Comparison of ENCODE assay signal across 14 cellular contexts in genomic region chr11:130278151-130278550, GRCh38. TPM values are rescaled to one million over a fixed set of nuclear protein-coding genes. Genes with fewer than 3 reads are reported as not detected.
DNase-seq lines count a peak whose midpoint lies in the region; ATAC-seq and TF ChIP-seq lines count a peak whose summit lies in the region.
"Had no signal": no experiment of that assay in that cellular context is flagged by ENCODE, and none has a peak within 500 bp of the region (broad histone marks: within the 10 kb centered on the region; RNA-seq: fewer than 3 reads in every experiment).

No MANE protein-coding gene starts in this region.

- H3K4me1 Mint-ChIP-seq in Calu3 (ENCODE audit: low read depth, unreplicated experiment): no peaks in the 10 kb centered on the region
- H3K4me1 Mint-ChIP-seq: brain had no signal

- intact Hi-C loops in Calu3 (cut with micrococcal nuclease; ENCODE audit: unreplicated experiment): no loop called here
- intact Hi-C loops in posterior vena cava (cut with DNase I): no loop called here

- H3K4me3 ChIP-seq in Jurkat, Clone E6-1 (ENCODE audit: low read length): no peak overlapping the region
- H3K4me3 ChIP-seq: gastrocnemius medialis, pancreas, upper lobe of left lung had no signal

- no peaks in the 10 kb centered on the region for H3K9me3 Mint-ChIP-seq in Calu3 (ENCODE audit: low read depth, unreplicated experiment)

- H3K36me3 Mint-ChIP-seq in Calu3 (ENCODE audit: insufficient read depth, unreplicated experiment): no peaks in the 10 kb centered on the region

- no peak for TF ChIP-seq CTCF in Calu3 (IDR thresholded peaks at IDR 0.05; ENCODE audit: unreplicated experiment)

- H3K4me3 Mint-ChIP-seq in Calu3 (ENCODE audit: low read depth, unreplicated experiment): no peak overlapping the region
- H3K4me3 Mint-ChIP-seq: brain had no signal

- no peaks in the 10 kb centered on the region for H3K27me3 Mint-ChIP-seq in Calu3 (ENCODE audit: unreplicated experiment)
- H3K27me3 Mint-ChIP-seq: brain had no signal

- DNase-seq in Calu3: no peak
- peak; percentile 6 for DNase-seq in Jurkat, Clone E6-1 (ENCODE audit: low read depth, low spot score)
- DNase-seq in posterior vena cava (ENCODE audit: low spot score): no peak
- no peak for DNase-seq in retina
- DNase-seq in A172 (ENCODE audit: low spot score): no peak
- DNase-seq in NCI-H345 treated with DMSO at 0.1 percent for 48 hours (lab: John Stamatoyannopoulos, UW; ENCODE audit: unreplicated experiment): no peak
- DNase-seq: activated CD4-positive, CD25-positive, alpha-beta regulatory T cell treated with anti-CD3 and anti-CD28 coated beads, Interleukin-2, amount 50 U/mL, for 72 hours; gastrocnemius medialis; NCI-H2171 treated with DMSO at 0.1 percent for 48 hours; pancreas; upper lobe of left lung had no signal

- no TSS peak for BruUV-seq in Calu3 (replicated peaks; lab: Mats Ljungman, UMichigan)

- CTCF ChIA-PET in Calu3 (lab: Charles Lee): no interaction called here

- peak overlapping the region; percentile 3 for H3K27ac Mint-ChIP-seq in Calu3 (ENCODE audit: unreplicated experiment)
- H3K27ac Mint-ChIP-seq: brain had no signal

- ATAC-seq in GM18867 (IDR thresholded peaks at IDR 0.05; ENCODE audit: unreplicated experiment) (peak; percentile 71), HG02759 (IDR thresholded peaks at IDR 0.05; ENCODE audit: unreplicated experiment) (peak; percentile 65)
- ATAC-seq: gastrocnemius medialis, pancreas had no signal

RNA-seq across cellular contexts. Expression of gene ZBTB44, which starts 36.6 kb away (rescaled TPM):
- total RNA-seq in Calu3 (2022): 23.6 and 29.7 TPM in 2 replicates
- 21.6 TPM for polyA plus RNA-seq in Jurkat, Clone E6-1 (2012; ENCODE audit: insufficient read depth, insufficient read length)
- total RNA-seq in posterior vena cava: 10 to 100 TPM; 24.2 to 30.5 TPM
- total RNA-seq in A172 (2014; rRNA removed; shearing (Covaris generic)): 10.8 and 14.5 TPM in 2 replicates
